8 cellular contexts compared by ENCODE assay signal in genomic region chr2:171432969-171433762, GRCh38. TPM values are rescaled to one million over a fixed set of nuclear protein-coding genes. Genes with fewer than 3 reads are reported as not detected.
DNase-seq lines count a peak whose midpoint lies in the region; ATAC-seq and TF ChIP-seq lines count a peak whose summit lies in the region.

No MANE protein-coding gene starts in this region.

- no peaks in the 10 kb centered on the region for H3K9me3 ChIP-seq in muscle layer of colon (ENCODE audit: low read length)
- no peaks in the 10 kb centered on the region for H3K9me3 ChIP-seq in thoracic aorta

- peak overlapping the region; percentile 25 for H3K9ac ChIP-seq in muscle layer of colon (ENCODE audit: low read length)

- H3K27me3 Mint-ChIP-seq in WTC11 (ENCODE audit: low read depth) = no peaks in the 10 kb centered on the region

- H3K36me3 Mint-ChIP-seq in WTC11 = peaks cover 34% of the 10 kb centered on the region

- CTCF ChIA-PET in WTC11 (lab: Charles Lee) = interaction anchor here (0.5 to 2.6 kb wide), 14 partner anchors 17 to 504 kb away, joined by 3 to 13 read pairs (median 4); partner anchors contain the start of gene GORASP2

- no peaks in the 10 kb centered on the region for H3K27me3 ChIP-seq in muscle layer of colon (ENCODE audit: control insufficient read depth in 1 of 2, insufficient read depth in 2 of 2, low read length in 2 of 2)
- no peaks in the 10 kb centered on the region for H3K27me3 ChIP-seq in thoracic aorta (replicated peaks; ENCODE audit: insufficient read depth)

- H3K27ac ChIP-seq in muscle layer of colon (ENCODE audit: low read depth, low read length) = peak overlapping the region; percentile 91
- peak overlapping the region; percentile 62 to 97 for H3K27ac ChIP-seq in thoracic aorta

- DNase-seq in activated naive CD4-positive, alpha-beta T cell treated with Interleukin-2 at 50 U/mL for 16 hours = peak; percentile 56
- DNase-seq in activated naive CD4-positive, alpha-beta T cell (lab: John Stamatoyannopoulos, UW) = no peak
- DNase-seq in NCI-H1930 (lab: John Stamatoyannopoulos, UW) = peak; percentile 9 to 26
- peak; percentile 25 for DNase-seq in WTC11 (ENCODE audit: low spot score)
- peak; percentile 11 for DNase-seq in effector CD4-positive, alpha-beta T cell
- no peak for DNase-seq in thoracic aorta (ENCODE audit: low spot score)

- ATAC-seq in WTC11 = no peak
- ATAC-seq in thoracic aorta (ENCODE audit: insufficient number of reproducible peaks, low FRiP score, low read depth) = no peak
- no peak for ATAC-seq in HG02571 (IDR thresholded peaks at IDR 0.05; ENCODE audit: unreplicated experiment)

- peak overlapping the region; percentile 87 for H3K4me3 Mint-ChIP-seq in WTC11

- H3K9me3 Mint-ChIP-seq in WTC11 = no peaks in the 10 kb centered on the region

- POLR2A ChIA-PET in WTC11 (lab: Charles Lee) = interaction anchor here (0.9 to 1.4 kb wide), 6 partner anchors 13 to 504 kb away, joined by 3 to 5 read pairs (median 4); partner anchors contain the start of genes CYBRD1 and GORASP2

- TF ChIP-seq CTCF in WTC11 (IDR thresholded peaks at IDR 0.05) = no peak
- TF ChIP-seq CTCF in thoracic aorta (IDR thresholded peaks at IDR 0.05) = no peak

- H3K36me3 ChIP-seq in muscle layer of colon (ENCODE audit: insufficient read depth, low read length) (peaks cover 12% of the 10 kb centered on the region), thoracic aorta (peaks cover 5% of the 10 kb centered on the region)

- H3K4me1 Mint-ChIP-seq in WTC11 = peaks cover 52% of the 10 kb centered on the region

- H3K4me1 ChIP-seq in muscle layer of colon (ENCODE audit: insufficient read depth, low read length) (peaks cover 36% of the 10 kb centered on the region), thoracic aorta (ENCODE audit: control insufficient read depth in 1 of 2, low read depth in 2 of 2) (peaks cover 4 to 19% of the 10 kb centered on the region in 2 donors)

- H3K4me3 ChIP-seq in muscle layer of colon (ENCODE audit: low read depth in 1 of 2, low read length in 2 of 2) (peak overlapping the region; percentile 63 to 73), thoracic aorta (peak overlapping the region; percentile 93)

- peak overlapping the region; percentile 96 for H3K27ac Mint-ChIP-seq in WTC11

TF ChIP-seq in WTC11, 78 proteins besides CTCF, POLR2A, EP300 and RAD21:
- TF ChIP-seq MAX (CRISPR knock-in tag; IDR thresholded peaks at IDR 0.05) (no peak), ZNF532 (CRISPR knock-in tag; IDR thresholded peaks at IDR 0.05; ENCODE audit: borderline replicate concordance) (0 out of 2 replicates have a peak, but pooled peaks have one; percentile 57)

RNA-seq across cellular contexts. Expression of gene METTL8, which starts 0.6 kb away (rescaled TPM):
- total RNA-seq in WTC11 (2021) (47.8 to 59.1 TPM (median 53.4 TPM) in 3 replicates), thoracic aorta (10 to 100 TPM; 11.0 to 23.1 TPM)

RNA-seq across cellular contexts. Expression of gene DCAF17, which starts 0.9 kb away (rescaled TPM):
- 27.2 to 34.0 TPM (median 30.5 TPM) in 3 replicates for total RNA-seq in WTC11 (2021)
- total RNA-seq in thoracic aorta = 10 to 100 TPM; 27.3 to 47.4 TPM

Comparison
In these comparisons a context has a peak if more than half of its experiments do, and no peak if none do; other contexts are left out.
1. DNase-seq: peak in activated naive CD4-positive, alpha-beta T cell treated with Interleukin-2 at 50 U/mL for 16 hours (single experiment), NCI-H1930 (2 of 2), WTC11 (single experiment) and effector CD4-positive, alpha-beta T cell (single experiment); none in activated naive CD4-positive, alpha-beta T cell (0 of 4) and thoracic aorta (single experiment).